ENCODE assay signal across 1 cellular context in the genomic region with DNA sequence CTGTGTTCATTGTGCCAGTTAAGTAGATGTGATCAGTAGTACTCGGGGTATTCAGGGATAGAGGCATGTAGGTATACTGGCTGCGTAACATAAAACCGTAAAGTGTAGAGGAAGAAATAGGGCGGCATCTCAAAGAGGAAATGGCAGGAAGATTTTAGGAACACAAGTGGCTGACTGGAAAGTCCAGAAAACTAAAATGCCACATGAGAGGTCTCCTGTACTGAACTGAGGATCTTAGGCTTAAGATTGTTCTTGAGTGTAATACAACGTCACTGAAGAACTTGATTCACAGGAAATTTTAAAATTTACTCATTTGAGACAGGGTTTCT.
A peak's percentile ranks its signal among the peaks of the same experiment; 100 is the strongest.
TF ChIP-seq lines count a peak whose summit lies in the region.

No MANE protein-coding gene starts in this region.

TF ChIP-seq in GM12878, 131 proteins besides CTCF, POLR2A, EP300 and RAD21:
- no peak for TF ChIP-seq NBN (IDR thresholded peaks at IDR 0.05)
- TF ChIP-seq, protein P1, sequence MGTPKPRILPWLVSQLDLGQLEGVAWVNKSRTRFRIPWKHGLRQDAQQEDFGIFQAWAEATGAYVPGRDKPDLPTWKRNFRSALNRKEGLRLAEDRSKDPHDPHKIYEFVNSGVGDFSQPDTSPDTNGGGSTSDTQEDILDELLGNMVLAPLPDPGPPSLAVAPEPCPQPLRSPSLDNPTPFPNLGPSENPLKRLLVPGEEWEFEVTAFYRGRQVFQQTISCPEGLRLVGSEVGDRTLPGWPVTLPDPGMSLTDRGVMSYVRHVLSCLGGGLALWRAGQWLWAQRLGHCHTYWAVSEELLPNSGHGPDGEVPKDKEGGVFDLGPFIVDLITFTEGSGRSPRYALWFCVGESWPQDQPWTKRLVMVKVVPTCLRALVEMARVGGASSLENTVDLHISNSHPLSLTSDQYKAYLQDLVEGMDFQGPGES (IDR thresholded peaks at IDR 0.05) = no peak
- 0 out of 2 replicates have a peak, but pooled peaks have one; percentile 28 for TF ChIP-seq PML (IDR thresholded peaks at IDR 0.05; ENCODE audit: low read length)
- TF ChIP-seq TAF1 (IDR thresholded peaks at IDR 0.05; ENCODE audit: borderline replicate concordance, low read depth, low read length) = no peak
- TF ChIP-seq ZNF24 (IDR thresholded peaks at IDR 0.05) = no peak
- TF ChIP-seq, protein P2, sequence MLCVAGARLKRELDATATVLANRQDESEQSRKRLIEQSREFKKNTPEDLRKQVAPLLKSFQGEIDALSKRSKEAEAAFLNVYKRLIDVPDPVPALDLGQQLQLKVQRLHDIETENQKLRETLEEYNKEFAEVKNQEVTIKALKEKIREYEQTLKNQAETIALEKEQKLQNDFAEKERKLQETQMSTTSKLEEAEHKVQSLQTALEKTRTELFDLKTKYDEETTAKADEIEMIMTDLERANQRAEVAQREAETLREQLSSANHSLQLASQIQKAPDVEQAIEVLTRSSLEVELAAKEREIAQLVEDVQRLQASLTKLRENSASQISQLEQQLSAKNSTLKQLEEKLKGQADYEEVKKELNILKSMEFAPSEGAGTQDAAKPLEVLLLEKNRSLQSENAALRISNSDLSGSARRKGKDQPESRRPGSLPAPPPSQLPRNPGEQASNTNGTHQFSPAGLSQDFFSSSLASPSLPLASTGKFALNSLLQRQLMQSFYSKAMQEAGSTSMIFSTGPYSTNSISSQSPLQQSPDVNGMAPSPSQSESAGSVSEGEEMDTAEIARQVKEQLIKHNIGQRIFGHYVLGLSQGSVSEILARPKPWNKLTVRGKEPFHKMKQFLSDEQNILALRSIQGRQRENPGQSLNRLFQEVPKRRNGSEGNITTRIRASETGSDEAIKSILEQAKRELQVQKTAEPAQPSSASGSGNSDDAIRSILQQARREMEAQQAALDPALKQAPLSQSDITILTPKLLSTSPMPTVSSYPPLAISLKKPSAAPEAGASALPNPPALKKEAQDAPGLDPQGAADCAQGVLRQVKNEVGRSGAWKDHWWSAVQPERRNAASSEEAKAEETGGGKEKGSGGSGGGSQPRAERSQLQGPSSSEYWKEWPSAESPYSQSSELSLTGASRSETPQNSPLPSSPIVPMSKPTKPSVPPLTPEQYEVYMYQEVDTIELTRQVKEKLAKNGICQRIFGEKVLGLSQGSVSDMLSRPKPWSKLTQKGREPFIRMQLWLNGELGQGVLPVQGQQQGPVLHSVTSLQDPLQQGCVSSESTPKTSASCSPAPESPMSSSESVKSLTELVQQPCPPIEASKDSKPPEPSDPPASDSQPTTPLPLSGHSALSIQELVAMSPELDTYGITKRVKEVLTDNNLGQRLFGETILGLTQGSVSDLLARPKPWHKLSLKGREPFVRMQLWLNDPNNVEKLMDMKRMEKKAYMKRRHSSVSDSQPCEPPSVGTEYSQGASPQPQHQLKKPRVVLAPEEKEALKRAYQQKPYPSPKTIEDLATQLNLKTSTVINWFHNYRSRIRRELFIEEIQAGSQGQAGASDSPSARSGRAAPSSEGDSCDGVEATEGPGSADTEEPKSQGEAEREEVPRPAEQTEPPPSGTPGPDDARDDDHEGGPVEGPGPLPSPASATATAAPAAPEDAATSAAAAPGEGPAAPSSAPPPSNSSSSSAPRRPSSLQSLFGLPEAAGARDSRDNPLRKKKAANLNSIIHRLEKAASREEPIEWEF (IDR thresholded peaks at IDR 0.05; ENCODE audit: insufficient replicate concordance, low read depth, low read length) = no peak
- TF ChIP-seq NFXL1 (IDR thresholded peaks at IDR 0.05; ENCODE audit: borderline replicate concordance) = no peak
TF ChIP-seq in GM12878: peak in this region for 1.
